In the genomic region with DNA sequence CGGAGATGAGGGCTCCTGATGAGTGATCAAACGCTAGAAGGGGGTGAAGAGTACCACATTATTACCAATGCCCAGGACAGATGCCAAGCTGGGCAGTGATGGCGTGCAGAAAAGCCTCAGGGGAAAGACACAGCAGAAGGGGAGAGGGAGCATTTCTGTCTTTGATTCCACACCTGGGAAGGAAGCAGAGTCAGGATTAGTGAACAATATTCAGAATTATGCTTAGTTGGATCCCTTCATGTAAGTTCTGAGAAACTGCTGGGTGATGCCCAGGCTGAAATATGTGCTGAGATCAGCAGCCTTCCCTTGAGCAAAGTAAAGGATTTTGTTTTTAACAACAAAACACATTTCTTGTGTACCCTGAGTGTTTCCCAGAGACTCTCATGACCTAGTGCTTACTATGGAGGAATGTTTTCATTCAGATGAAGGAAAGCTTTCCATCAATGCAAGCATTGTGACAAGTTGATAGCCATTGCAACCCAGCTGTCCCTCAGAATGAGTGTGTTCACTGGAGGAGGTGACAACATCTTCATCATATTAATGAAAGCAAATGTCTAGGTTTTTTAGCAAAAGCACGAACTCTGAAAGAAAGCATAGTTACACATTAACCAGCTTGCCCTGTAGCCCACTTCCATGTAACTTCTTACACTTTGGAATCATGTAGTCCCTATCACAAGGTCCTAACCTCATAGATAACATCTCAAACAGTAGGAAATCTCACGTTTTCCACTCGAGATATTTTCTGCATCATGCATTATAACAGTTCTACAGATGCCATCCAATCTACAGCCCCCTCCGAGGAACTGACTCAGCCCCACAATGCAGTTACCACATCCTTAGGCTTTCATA, we compare ENCODE assay signal across 1 cellular context.
A peak's percentile ranks its signal among the peaks of the same experiment; 100 is the strongest.
TF ChIP-seq lines count a peak whose summit lies in the region.

No MANE protein-coding gene starts in this region.

TF ChIP-seq in HepG2, 621 proteins besides CTCF, POLR2A, EP300 and RAD21 (continued from another document and continues in another):
- TF ChIP-seq, protein P1, sequence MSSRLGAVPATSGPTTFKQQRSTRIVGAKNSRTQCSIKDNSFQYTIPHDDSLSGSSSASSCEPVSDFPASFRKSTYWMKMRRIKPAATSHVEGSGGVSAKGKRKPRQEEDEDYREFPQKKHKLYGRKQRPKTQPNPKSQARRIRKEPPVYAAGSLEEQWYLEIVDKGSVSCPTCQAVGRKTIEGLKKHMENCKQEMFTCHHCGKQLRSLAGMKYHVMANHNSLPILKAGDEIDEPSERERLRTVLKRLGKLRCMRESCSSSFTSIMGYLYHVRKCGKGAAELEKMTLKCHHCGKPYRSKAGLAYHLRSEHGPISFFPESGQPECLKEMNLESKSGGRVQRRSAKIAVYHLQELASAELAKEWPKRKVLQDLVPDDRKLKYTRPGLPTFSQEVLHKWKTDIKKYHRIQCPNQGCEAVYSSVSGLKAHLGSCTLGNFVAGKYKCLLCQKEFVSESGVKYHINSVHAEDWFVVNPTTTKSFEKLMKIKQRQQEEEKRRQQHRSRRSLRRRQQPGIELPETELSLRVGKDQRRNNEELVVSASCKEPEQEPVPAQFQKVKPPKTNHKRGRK (CRISPR knock-in tag; IDR thresholded peaks at IDR 0.05): no peak
- TF ChIP-seq, protein P2, sequence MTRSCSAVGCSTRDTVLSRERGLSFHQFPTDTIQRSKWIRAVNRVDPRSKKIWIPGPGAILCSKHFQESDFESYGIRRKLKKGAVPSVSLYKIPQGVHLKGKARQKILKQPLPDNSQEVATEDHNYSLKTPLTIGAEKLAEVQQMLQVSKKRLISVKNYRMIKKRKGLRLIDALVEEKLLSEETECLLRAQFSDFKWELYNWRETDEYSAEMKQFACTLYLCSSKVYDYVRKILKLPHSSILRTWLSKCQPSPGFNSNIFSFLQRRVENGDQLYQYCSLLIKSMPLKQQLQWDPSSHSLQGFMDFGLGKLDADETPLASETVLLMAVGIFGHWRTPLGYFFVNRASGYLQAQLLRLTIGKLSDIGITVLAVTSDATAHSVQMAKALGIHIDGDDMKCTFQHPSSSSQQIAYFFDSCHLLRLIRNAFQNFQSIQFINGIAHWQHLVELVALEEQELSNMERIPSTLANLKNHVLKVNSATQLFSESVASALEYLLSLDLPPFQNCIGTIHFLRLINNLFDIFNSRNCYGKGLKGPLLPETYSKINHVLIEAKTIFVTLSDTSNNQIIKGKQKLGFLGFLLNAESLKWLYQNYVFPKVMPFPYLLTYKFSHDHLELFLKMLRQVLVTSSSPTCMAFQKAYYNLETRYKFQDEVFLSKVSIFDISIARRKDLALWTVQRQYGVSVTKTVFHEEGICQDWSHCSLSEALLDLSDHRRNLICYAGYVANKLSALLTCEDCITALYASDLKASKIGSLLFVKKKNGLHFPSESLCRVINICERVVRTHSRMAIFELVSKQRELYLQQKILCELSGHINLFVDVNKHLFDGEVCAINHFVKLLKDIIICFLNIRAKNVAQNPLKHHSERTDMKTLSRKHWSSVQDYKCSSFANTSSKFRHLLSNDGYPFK (CRISPR knock-in tag; IDR thresholded peaks at IDR 0.05; ENCODE audit: borderline replicate concordance): no peak
- TF ChIP-seq, protein P3, sequence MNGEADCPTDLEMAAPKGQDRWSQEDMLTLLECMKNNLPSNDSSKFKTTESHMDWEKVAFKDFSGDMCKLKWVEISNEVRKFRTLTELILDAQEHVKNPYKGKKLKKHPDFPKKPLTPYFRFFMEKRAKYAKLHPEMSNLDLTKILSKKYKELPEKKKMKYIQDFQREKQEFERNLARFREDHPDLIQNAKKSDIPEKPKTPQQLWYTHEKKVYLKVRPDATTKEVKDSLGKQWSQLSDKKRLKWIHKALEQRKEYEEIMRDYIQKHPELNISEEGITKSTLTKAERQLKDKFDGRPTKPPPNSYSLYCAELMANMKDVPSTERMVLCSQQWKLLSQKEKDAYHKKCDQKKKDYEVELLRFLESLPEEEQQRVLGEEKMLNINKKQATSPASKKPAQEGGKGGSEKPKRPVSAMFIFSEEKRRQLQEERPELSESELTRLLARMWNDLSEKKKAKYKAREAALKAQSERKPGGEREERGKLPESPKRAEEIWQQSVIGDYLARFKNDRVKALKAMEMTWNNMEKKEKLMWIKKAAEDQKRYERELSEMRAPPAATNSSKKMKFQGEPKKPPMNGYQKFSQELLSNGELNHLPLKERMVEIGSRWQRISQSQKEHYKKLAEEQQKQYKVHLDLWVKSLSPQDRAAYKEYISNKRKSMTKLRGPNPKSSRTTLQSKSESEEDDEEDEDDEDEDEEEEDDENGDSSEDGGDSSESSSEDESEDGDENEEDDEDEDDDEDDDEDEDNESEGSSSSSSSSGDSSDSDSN (CRISPR knock-in tag; IDR thresholded peaks at IDR 0.05): no peak
- TF ChIP-seq ZFX (CRISPR knock-in tag; IDR thresholded peaks at IDR 0.05; ENCODE audit: low read depth) (0 out of 2 replicates have a peak, but pooled peaks have one; percentile 16), NR2F6 (IDR thresholded peaks at IDR 0.05) (peak; percentile 78; the same call in 1 of the 2 replicates), NR2F6 (CRISPR knock-in tag; IDR thresholded peaks at IDR 0.05) (peak; percentile 81), HOXA5 (CRISPR knock-in tag; IDR thresholded peaks at IDR 0.05) (0 out of 2 replicates have a peak, but pooled peaks have one; percentile 41), CCDC6 (CRISPR knock-in tag; IDR thresholded peaks at IDR 0.05) (0 out of 2 replicates have a peak, but pooled peaks have one; percentile 27), HNF4G (IDR thresholded peaks at IDR 0.05; ENCODE audit: borderline replicate concordance, low read depth, low read length) (peak; percentile 22; the same call in 1 of the 2 replicates), HNF4G (CRISPR knock-in tag; IDR thresholded peaks at IDR 0.05; ENCODE audit: borderline replicate concordance, low read depth) (no peak), ZNF431 (CRISPR knock-in tag; IDR thresholded peaks at IDR 0.05; ENCODE audit: borderline replicate concordance, low read depth) (0 out of 2 replicates have a peak, but pooled peaks have one; percentile 28), ATF1 (CRISPR knock-in tag; IDR thresholded peaks at IDR 0.05) (0 out of 2 replicates have a peak, but pooled peaks have one; percentile 13), RARA (CRISPR knock-in tag; IDR thresholded peaks at IDR 0.05) (peak; percentile 65), HNRNPLL (IDR thresholded peaks at IDR 0.05; ENCODE audit: low read depth, low read length, poor library complexity, severe bottlenecking) (no peak), ZKSCAN1 (IDR thresholded peaks at IDR 0.05; ENCODE audit: low read length) (no peak), ELF3 (CRISPR knock-in tag; IDR thresholded peaks at IDR 0.05) (peak; percentile 70), HNF4A (CRISPR knock-in tag; IDR thresholded peaks at IDR 0.05) (peak; percentile 68), ZBTB38 (CRISPR knock-in tag; IDR thresholded peaks at IDR 0.05) (peak; percentile 87), PPARG (CRISPR knock-in tag; conservative IDR thresholded peaks at IDR 0.05) (peak; percentile 99), ZBTB7A (CRISPR knock-in tag; IDR thresholded peaks at IDR 0.05) (no peak), ZNF292 (CRISPR knock-in tag; IDR thresholded peaks at IDR 0.05; ENCODE audit: borderline replicate concordance, low read depth) (peak; percentile 36; the same call in 1 of the 2 replicates), HOXA3 (CRISPR knock-in tag; IDR thresholded peaks at IDR 0.05) (0 out of 2 replicates have a peak, but pooled peaks have one; percentile 23), GFI1 (CRISPR knock-in tag; IDR thresholded peaks at IDR 0.05; ENCODE audit: borderline replicate concordance) (peak; percentile 73; the same call in 1 of the 2 replicates), SOX6 (IDR thresholded peaks at IDR 0.05) (no peak), SOX6 (CRISPR knock-in tag; IDR thresholded peaks at IDR 0.05) (peak; percentile 74), CHCHD3 (CRISPR knock-in tag; IDR thresholded peaks at IDR 0.05) (no peak)
- TF ChIP-seq, protein P4, sequence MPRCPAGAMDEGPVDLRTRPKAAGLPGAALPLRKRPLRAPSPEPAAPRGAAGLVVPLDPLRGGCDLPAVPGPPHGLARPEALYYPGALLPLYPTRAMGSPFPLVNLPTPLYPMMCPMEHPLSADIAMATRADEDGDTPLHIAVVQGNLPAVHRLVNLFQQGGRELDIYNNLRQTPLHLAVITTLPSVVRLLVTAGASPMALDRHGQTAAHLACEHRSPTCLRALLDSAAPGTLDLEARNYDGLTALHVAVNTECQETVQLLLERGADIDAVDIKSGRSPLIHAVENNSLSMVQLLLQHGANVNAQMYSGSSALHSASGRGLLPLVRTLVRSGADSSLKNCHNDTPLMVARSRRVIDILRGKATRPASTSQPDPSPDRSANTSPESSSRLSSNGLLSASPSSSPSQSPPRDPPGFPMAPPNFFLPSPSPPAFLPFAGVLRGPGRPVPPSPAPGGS (CRISPR knock-in tag; IDR thresholded peaks at IDR 0.05): no peak
- TF ChIP-seq, protein P5, sequence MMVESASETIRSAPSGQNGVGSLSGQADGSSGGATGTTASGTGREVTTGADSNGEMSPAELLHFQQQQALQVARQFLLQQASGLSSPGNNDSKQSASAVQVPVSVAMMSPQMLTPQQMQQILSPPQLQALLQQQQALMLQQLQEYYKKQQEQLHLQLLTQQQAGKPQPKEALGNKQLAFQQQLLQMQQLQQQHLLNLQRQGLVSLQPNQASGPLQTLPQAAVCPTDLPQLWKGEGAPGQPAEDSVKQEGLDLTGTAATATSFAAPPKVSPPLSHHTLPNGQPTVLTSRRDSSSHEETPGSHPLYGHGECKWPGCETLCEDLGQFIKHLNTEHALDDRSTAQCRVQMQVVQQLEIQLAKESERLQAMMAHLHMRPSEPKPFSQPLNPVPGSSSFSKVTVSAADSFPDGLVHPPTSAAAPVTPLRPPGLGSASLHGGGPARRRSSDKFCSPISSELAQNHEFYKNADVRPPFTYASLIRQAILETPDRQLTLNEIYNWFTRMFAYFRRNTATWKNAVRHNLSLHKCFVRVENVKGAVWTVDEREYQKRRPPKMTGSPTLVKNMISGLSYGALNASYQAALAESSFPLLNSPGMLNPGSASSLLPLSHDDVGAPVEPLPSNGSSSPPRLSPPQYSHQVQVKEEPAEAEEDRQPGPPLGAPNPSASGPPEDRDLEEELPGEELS (CRISPR knock-in tag; IDR thresholded peaks at IDR 0.05): peak; percentile 66; the same call in 1 of the 2 replicates
- TF ChIP-seq, protein P6, sequence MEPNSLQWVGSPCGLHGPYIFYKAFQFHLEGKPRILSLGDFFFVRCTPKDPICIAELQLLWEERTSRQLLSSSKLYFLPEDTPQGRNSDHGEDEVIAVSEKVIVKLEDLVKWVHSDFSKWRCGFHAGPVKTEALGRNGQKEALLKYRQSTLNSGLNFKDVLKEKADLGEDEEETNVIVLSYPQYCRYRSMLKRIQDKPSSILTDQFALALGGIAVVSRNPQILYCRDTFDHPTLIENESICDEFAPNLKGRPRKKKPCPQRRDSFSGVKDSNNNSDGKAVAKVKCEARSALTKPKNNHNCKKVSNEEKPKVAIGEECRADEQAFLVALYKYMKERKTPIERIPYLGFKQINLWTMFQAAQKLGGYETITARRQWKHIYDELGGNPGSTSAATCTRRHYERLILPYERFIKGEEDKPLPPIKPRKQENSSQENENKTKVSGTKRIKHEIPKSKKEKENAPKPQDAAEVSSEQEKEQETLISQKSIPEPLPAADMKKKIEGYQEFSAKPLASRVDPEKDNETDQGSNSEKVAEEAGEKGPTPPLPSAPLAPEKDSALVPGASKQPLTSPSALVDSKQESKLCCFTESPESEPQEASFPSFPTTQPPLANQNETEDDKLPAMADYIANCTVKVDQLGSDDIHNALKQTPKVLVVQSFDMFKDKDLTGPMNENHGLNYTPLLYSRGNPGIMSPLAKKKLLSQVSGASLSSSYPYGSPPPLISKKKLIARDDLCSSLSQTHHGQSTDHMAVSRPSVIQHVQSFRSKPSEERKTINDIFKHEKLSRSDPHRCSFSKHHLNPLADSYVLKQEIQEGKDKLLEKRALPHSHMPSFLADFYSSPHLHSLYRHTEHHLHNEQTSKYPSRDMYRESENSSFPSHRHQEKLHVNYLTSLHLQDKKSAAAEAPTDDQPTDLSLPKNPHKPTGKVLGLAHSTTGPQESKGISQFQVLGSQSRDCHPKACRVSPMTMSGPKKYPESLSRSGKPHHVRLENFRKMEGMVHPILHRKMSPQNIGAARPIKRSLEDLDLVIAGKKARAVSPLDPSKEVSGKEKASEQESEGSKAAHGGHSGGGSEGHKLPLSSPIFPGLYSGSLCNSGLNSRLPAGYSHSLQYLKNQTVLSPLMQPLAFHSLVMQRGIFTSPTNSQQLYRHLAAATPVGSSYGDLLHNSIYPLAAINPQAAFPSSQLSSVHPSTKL (CRISPR knock-in tag; IDR thresholded peaks at IDR 0.05): peak; percentile 71
- TF ChIP-seq, protein P7, sequence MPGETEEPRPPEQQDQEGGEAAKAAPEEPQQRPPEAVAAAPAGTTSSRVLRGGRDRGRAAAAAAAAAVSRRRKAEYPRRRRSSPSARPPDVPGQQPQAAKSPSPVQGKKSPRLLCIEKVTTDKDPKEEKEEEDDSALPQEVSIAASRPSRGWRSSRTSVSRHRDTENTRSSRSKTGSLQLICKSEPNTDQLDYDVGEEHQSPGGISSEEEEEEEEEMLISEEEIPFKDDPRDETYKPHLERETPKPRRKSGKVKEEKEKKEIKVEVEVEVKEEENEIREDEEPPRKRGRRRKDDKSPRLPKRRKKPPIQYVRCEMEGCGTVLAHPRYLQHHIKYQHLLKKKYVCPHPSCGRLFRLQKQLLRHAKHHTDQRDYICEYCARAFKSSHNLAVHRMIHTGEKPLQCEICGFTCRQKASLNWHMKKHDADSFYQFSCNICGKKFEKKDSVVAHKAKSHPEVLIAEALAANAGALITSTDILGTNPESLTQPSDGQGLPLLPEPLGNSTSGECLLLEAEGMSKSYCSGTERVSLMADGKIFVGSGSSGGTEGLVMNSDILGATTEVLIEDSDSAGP (CRISPR knock-in tag; IDR thresholded peaks at IDR 0.05; ENCODE audit: borderline replicate concordance): 0 out of 2 replicates have a peak, but pooled peaks have one; percentile 34
- TF ChIP-seq, protein P8, sequence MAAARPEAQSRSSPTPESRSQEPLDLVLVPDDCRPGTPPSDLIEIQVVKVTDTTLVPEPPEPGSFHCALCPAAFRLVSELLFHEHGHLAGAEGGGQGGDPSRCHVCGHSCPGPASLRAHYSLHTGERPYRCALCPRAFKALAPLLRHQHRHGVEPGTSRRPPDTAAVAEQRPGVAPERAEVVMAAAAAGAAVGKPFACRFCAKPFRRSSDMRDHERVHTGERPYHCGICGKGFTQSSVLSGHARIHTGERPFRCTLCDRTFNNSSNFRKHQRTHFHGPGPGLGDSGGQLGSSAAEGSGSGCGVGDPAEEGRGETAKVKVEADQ (CRISPR knock-in tag; IDR thresholded peaks at IDR 0.05; ENCODE audit: borderline replicate concordance): no peak
- TF ChIP-seq, protein P9, sequence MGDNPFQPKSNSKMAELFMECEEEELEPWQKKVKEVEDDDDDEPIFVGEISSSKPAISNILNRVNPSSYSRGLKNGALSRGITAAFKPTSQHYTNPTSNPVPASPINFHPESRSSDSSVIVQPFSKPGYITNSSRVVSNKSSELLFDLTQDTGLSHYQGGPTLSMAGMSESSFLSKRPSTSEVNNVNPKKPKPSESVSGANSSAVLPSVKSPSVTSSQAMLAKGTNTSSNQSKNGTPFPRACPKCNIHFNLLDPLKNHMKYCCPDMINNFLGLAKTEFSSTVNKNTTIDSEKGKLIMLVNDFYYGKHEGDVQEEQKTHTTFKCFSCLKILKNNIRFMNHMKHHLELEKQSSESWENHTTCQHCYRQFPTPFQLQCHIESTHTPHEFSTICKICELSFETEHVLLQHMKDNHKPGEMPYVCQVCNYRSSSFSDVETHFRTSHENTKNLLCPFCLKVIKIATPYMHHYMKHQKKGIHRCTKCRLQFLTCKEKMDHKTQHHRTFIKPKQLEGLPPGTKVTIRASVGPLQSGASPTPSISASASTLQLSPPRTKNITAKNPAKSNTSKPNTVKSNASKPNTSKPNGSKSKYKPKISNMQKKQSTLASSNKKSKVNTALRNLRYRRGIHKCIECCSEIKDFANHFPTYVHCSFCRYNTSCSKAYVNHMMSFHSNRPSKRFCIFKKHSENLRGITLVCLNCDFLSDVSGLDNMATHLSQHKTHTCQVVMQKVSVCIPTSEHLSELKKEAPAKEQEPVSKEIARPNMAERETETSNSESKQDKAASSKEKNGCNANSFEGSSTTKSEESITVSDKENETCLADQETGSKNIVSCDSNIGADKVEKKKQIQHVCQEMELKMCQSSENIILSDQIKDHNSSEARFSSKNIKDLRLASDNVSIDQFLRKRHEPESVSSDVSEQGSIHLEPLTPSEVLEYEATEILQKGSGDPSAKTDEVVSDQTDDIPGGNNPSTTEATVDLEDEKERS (CRISPR knock-in tag; IDR thresholded peaks at IDR 0.05): peak; percentile 51; the same call in 1 of the 2 replicates
